ENCODE assay signal across 28 cellular contexts in genomic region chr9:70222354-70222753, GRCh38.
"Had no signal": no experiment of that assay in that cellular context is flagged by ENCODE, and none has a peak within 500 bp of the region (broad histone marks: within the 10 kb centered on the region; RNA-seq: fewer than 3 reads in every experiment).

No MANE protein-coding gene starts in this region.

- ATAC-seq: activated CD8-positive, alpha-beta T cell treated with anti-CD3 and anti-CD28 coated beads, Interleukin-2, amount 10 ng/mL, durations not matched to agents 7 days and 5 days; body of pancreas had no signal

- H3K27me3 ChIP-seq: body of pancreas, MG63 had no signal

- DNase-seq: activated CD4-positive, alpha-beta T cell treated with anti-CD3 and anti-CD28 coated beads for 48 hours; activated CD4-positive, alpha-beta T cell treated with anti-CD3 and anti-CD28 coated beads, Interleukin-2, amount 50 U/mL, for 4 hours; activated CD4-positive, CD25-positive, alpha-beta regulatory T cell treated with anti-CD3 and anti-CD28 coated beads, Interleukin-2, amount 50 U/mL, for 72 hours; activated CD8-positive, alpha-beta T cell treated with anti-CD3 and anti-CD28 coated beads, Interleukin-2, amount 10 ng/mL, durations not matched to agents 7 days and 5 days; activated effector memory CD4-positive, alpha-beta T cell treated with Interleukin-2 at 50 U/mL for 16 hours; activated naive CD4-positive, alpha-beta T cell; activated T-cell treated with anti-CD3 and anti-CD28 coated beads, Interleukin-2, amount 50 U/mL, for 24 hours; aorta; body of pancreas; central memory CD4-positive, alpha-beta T cell; MG63; MV-4-11; NCI-H1092 treated with DMSO at 0.1 percent for 48 hours; NCI-H1417 treated with DMSO at 0.1 percent for 48 hours; NCI-H1694; NCI-H2029; NCI-H2107; NCI-H2171 treated with DMSO at 0.1 percent for 48 hours; NCI-H345; NCI-H510A; NCI-H526 treated with DMSO at 0.1 percent for 48 hours; NCI-H82; SIG-M5 had no signal

- H3K9me3 ChIP-seq: body of pancreas, MG63 had no signal

- H3K36me3 ChIP-seq: MG63 had no signal

- H3K27ac ChIP-seq: body of pancreas, SK-N-MC had no signal

- H3K4me1 Mint-ChIP-seq: activated naive CD4-positive, alpha-beta T cell treated with anti-CD3 and anti-CD28 coated beads, Interleukin-2, amount 50 U/mL, for 24 hours had no signal

- H3K9me3 Mint-ChIP-seq: activated naive CD4-positive, alpha-beta T cell treated with anti-CD3 and anti-CD28 coated beads, Interleukin-2, amount 50 U/mL, for 24 hours; activated T-cell treated with anti-CD3 and anti-CD28 coated beads, Interleukin-2, amount 50 U/mL, for 24 hours; activated T-helper 1 cell treated with anti-CD3 and anti-CD28 coated beads, Interleukin-12 subunit alpha, Interleukin-12 subunit beta, Interleukin-2, Interleukin-4 antibody, amounts not matched to agents 30 ng/mL and 10 ng/mL and 1 ng/mL, durations not matched to agents 14 hours and 24 hours and 36 hours; T-helper 2 cell treated with Interferon-gamma antibody and Interleukin-4, amounts not matched to agents 5 μg/mL and 100 μg/mL, for 36 hours had no signal

- FAIRE-seq: bronchial epithelial cell had no signal

- H3K36me3 Mint-ChIP-seq: activated naive CD4-positive, alpha-beta T cell treated with anti-CD3 and anti-CD28 coated beads, Interleukin-2, amount 50 U/mL, for 24 hours had no signal

- H3K4me1 ChIP-seq: body of pancreas had no signal

- H3K27ac Mint-ChIP-seq: activated CD8-positive, alpha-beta T cell treated with anti-CD3 and anti-CD28 coated beads, Interleukin-2, amount 10 ng/mL, durations not matched to agents 7 days and 5 days; activated naive CD4-positive, alpha-beta T cell treated with anti-CD3 and anti-CD28 coated beads, Interleukin-2, amount 50 U/mL, for 24 hours; activated T-cell treated with anti-CD3 and anti-CD28 coated beads, Interleukin-2, amount 50 U/mL, for 24 hours; activated T-helper 1 cell treated with anti-CD3 and anti-CD28 coated beads, Interleukin-12 subunit alpha, Interleukin-12 subunit beta, Interleukin-2, Interleukin-4 antibody, amounts not matched to agents 30 ng/mL and 10 ng/mL and 1 ng/mL, durations not matched to agents 14 hours and 24 hours and 36 hours; T-helper 2 cell treated with Interferon-gamma antibody and Interleukin-4, amounts not matched to agents 5 μg/mL and 100 μg/mL, for 36 hours had no signal

- H3K4me3 ChIP-seq: body of pancreas, MG63, SK-N-MC had no signal

- H3K4me3 Mint-ChIP-seq: activated CD8-positive, alpha-beta T cell treated with anti-CD3 and anti-CD28 coated beads, Interleukin-2, amount 10 ng/mL, durations not matched to agents 7 days and 5 days; activated naive CD4-positive, alpha-beta T cell treated with anti-CD3 and anti-CD28 coated beads, Interleukin-2, amount 50 U/mL, for 24 hours; activated T-cell treated with anti-CD3 and anti-CD28 coated beads, Interleukin-2, amount 50 U/mL, for 24 hours; activated T-helper 1 cell treated with anti-CD3 and anti-CD28 coated beads, Interleukin-12 subunit alpha, Interleukin-12 subunit beta, Interleukin-2, Interleukin-4 antibody, amounts not matched to agents 30 ng/mL and 10 ng/mL and 1 ng/mL, durations not matched to agents 14 hours and 24 hours and 36 hours; T-helper 2 cell treated with Interferon-gamma antibody and Interleukin-4, amounts not matched to agents 5 μg/mL and 100 μg/mL, for 36 hours had no signal
